10 cellular contexts compared by ENCODE assay signal in the genomic region with DNA sequence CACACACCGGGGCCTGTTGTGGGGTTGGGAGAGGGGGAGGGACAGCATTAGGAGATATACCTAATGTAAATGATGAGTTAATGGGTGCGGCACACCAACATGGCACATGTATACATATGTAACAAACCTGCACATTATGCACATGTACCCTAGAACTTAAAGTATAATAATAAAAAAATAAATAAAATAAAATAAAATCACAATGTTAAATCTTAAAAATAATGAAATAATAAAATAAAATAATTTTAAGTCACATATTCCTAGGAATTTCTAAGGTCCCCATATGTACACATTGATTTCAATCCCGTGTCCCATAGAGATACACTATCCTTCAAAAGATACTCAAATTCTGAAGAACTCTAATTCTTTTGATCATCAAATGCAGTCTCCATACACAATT. TPM values are rescaled to one million over a fixed set of nuclear protein-coding genes. Genes with fewer than 3 reads are reported as not detected.
"Had no signal": no experiment of that assay in that cellular context is flagged by ENCODE, and none has a peak within 500 bp of the region (broad histone marks: within the 10 kb centered on the region; RNA-seq: fewer than 3 reads in every experiment).

No MANE protein-coding gene starts in this region.

RNA-seq across cellular contexts. Expression of a gene that starts 59.0 kb away (rescaled TPM):
- total RNA-seq: activated naive CD4-positive, alpha-beta T cell treated with anti-CD3 and anti-CD28 coated beads for 36 hours; activated naive CD4-positive, alpha-beta T cell treated with anti-CD3 and anti-CD28 coated beads, Interleukin-2, amount 50 U/mL, for 72 hours; activated naive CD8-positive, alpha-beta T cell treated with anti-CD3 and anti-CD28 coated beads for 36 hours; activated naive CD8-positive, alpha-beta T cell treated with anti-CD3 and anti-CD28 coated beads, Interleukin-2, amount 10 ng/mL, durations not matched to agents 7 days and 5 days; activated T-cell treated with anti-CD3 and anti-CD28 coated beads, Interleukin-2, amount 50 U/mL, for 4 hours; activated T-cell treated with anti-CD3 and anti-CD28 coated beads, Interleukin-2, amount 50 U/mL, for 72 hours; activated T-helper 1 cell treated with anti-CD3 and anti-CD28 coated beads, Interleukin-12 subunit alpha, Interleukin-12 subunit beta, Interleukin-2, Interleukin-4 antibody, amounts not matched to agents 30 ng/mL and 10 ng/mL and 1 ng/mL, durations not matched to agents 14 hours and 24 hours and 36 hours; activated T-helper 17 cell treated with anti-CD3 and anti-CD28 coated beads, Interleukin-2, amount 50 U/mL, for 72 hours; activated T-helper 2 cell treated with anti-CD3 and anti-CD28 coated beads, Interferon-gamma antibody, Interleukin-2, Interleukin-4, amounts not matched to agents 10 μg/mL and 5 μg/mL and 100 μg/mL, durations not matched to agents 14 hours and 24 hours and 36 hours; bronchial epithelial cell had no signal
